ENCODE assay signal across 8 cellular contexts in genomic region chr17:82734987-82735866, GRCh38. TPM values are rescaled to one million over a fixed set of nuclear protein-coding genes. Genes with fewer than 3 reads are reported as not detected.
DNase-seq lines count a peak whose midpoint lies in the region; ATAC-seq and TF ChIP-seq lines count a peak whose summit lies in the region.

FN3K (plus strand) TSS chr17:82735615; CDS start chr17:82735637, 22 bp downstream.

- intact Hi-C loops in A673 (cut with micrococcal nuclease; ENCODE audit: unreplicated experiment) (no loop called here), psoas muscle (cut with DNase I) (no loop called here)

- ATAC-seq in psoas muscle (peak; percentile 72 to 82 (median 75)), HG03342 (IDR thresholded peaks at IDR 0.05; ENCODE audit: unreplicated experiment) (no peak)

- in situ Hi-C loops in T47D (cut with HindIII; ENCODE audit: low pct_unique_long_range_greater_than_20kb, low sequenced_read_pairs) = no loop called here

- BruUV-seq in A673 (replicated peaks; lab: Mats Ljungman, UMichigan) = no TSS peak

- H3K4me3 ChIP-seq in A673 (ENCODE audit: low read depth, low read length, poor library complexity, severe bottlenecking) = peak within 1 kb of the TSS; percentile 56
- H3K4me3 ChIP-seq in H7 (ENCODE audit: insufficient read depth, low read depth, low read length) = peak within 1 kb of the TSS; percentile 68
- H3K4me3 ChIP-seq in iPS-11a (ENCODE audit: low read depth, low read length) = peak within 1 kb of the TSS; percentile 58
- peak within 1 kb of the TSS; percentile 75 for H3K4me3 ChIP-seq in psoas muscle

- TF ChIP-seq CTCF in A673 (conservative IDR thresholded peaks at IDR 0.05; ENCODE audit: low read depth, low read length) (no peak), psoas muscle (IDR thresholded peaks at IDR 0.05) (no peak)

- H3K27me3 ChIP-seq in A673 (replicated peaks; ENCODE audit: insufficient read depth, low read depth, low read length, poor library complexity) (no peaks in the 10 kb centered on the region), H7 (ENCODE audit: control insufficient read depth, insufficient read depth, low read length) (peaks cover 3% of the 10 kb centered on the region), psoas muscle (ENCODE audit: insufficient read depth in 3 of 3, low read length in 2 of 3) (no peaks in the 10 kb centered on the region)

- CTCF ChIA-PET in A673 (lab: Charles Lee) = interaction anchor here (0.5 kb wide), 1 partner anchor 66 kb away, joined by 3 read pairs; no protein-coding TSS in a partner anchor

- H3K4me1 ChIP-seq in A673 (ENCODE audit: insufficient read depth, low read length, poor library complexity, severe bottlenecking) (no peaks in the 10 kb centered on the region), psoas muscle (peaks cover 14% of the 10 kb centered on the region)

- peaks cover 16% of the 10 kb centered on the region for H3K9me3 ChIP-seq in A673 (ENCODE audit: low read depth, low read length, poor library complexity, severe bottlenecking)
- peaks cover 5% of the 10 kb centered on the region for H3K9me3 ChIP-seq in psoas muscle

- H3K27ac ChIP-seq in A673 (ENCODE audit: low read depth, low read length, poor library complexity, severe bottlenecking) (peak within 1 kb of the TSS; percentile 54), psoas muscle (peak within 1 kb of the TSS; percentile 73)

- POLR2A ChIA-PET in A673 (lab: Charles Lee; ENCODE audit: low non-redundant PET) = no interaction called here

- DNase-seq in A673 (ENCODE audit: low spot score) (peak; percentile 63), H7 (peak; percentile 98), SHP77 (lab: John Stamatoyannopoulos, UW) (peak; percentile 72 to 87), T47D (ENCODE audit: low read depth in 1 of 2, low spot score in 1 of 2) (peak; percentile 64 to 72), psoas muscle (peak; percentile 74 to 83), GOT3 (lab: John Stamatoyannopoulos, UW) (no peak)

- 2 to 7% (median 3%) methylated on average over 52 to 101 of the region's 101 CpGs for WGBS in psoas muscle, 3 donors

- peaks cover 12% of the 10 kb centered on the region for H3K36me3 ChIP-seq in A673 (ENCODE audit: insufficient read depth, low read length, poor library complexity, severe bottlenecking)
- H3K36me3 ChIP-seq in H7 (replicated peaks; ENCODE audit: control insufficient read depth, insufficient read depth, low read length) = peaks cover 3% of the 10 kb centered on the region
- peaks cover 0 to 43% of the 10 kb centered on the region in 2 donors for H3K36me3 ChIP-seq in psoas muscle (ENCODE audit: insufficient read depth in 1 of 2, low read depth in 1 of 2)

RNA-seq across cellular contexts. Expression of gene FN3K, which starts in this region (rescaled TPM):
- total RNA-seq in A673 (2021) (6.7 and 8.0 TPM in 2 replicates), psoas muscle (10 to 100 TPM in 3 of 4 donors, 1 to 10 TPM in 1; 5.9 to 22.3 (median 18.1) TPM)
- total RNA-seq in H7 (2014; rRNA removed; shearing (Covaris generic)) = 3.3 and 3.8 TPM in 2 replicates
- 10 to 100 TPM in 1 of 3 donors, 1 to 10 TPM in 2; 6.1 to 10.1 (median 8.1) TPM for polyA plus RNA-seq in psoas muscle
